In genomic region chr3:102215166-102215565, GRCh38 we compare ENCODE assay signal across 31 cellular contexts.
"Had no signal": no experiment of that assay in that cellular context is flagged by ENCODE, and none has a peak within 500 bp of the region (broad histone marks: within the 10 kb centered on the region; RNA-seq: fewer than 3 reads in every experiment).

No MANE protein-coding gene starts in this region.

- H3K36me3 ChIP-seq: neutrophil, ovary, right lobe of liver, sigmoid colon, suprapubic skin, tibial artery, transverse colon, upper lobe of right lung, uterus had no signal

- ATAC-seq: naive thymus-derived CD8-positive, alpha-beta T cell; natural killer cell treated with Interleukin-12 subunit alpha and Interleukin-12 subunit beta and Interleukin-15 and Interleukin-18, amount 100 ng/mL, for 72 hours; psoas muscle; right cardiac atrium; right lobe of liver; stimulated activated memory B cell treated with anti-CD40 and anti-IgM and Interleukin-4, amounts not matched to agents 10 μg/mL and 1 μg/mL and 100 μg/mL, for 72 hours; stimulated activated naive CD8-positive, alpha-beta T cell treated with anti-CD3 and anti-CD28 coated beads, Interleukin-15, amount 100 ng/mL, for 72 hours; stimulated activated naive CD8-positive, alpha-beta T cell treated with anti-CD3 and anti-CD28 coated beads, Interleukin-15, Interleukin-2, amounts not matched to agents 100 U/mL and 50 U/mL, for 24 hours; upper lobe of right lung had no signal

- H3K4me3 Mint-ChIP-seq: naive thymus-derived CD8-positive, alpha-beta T cell; natural killer cell treated with Interleukin-12 subunit alpha and Interleukin-12 subunit beta and Interleukin-15 and Interleukin-18, amount 100 ng/mL, for 72 hours; nephron progenitor cell; neural crest cell; stimulated activated memory B cell treated with anti-CD40 and anti-IgM and Interleukin-4, amounts not matched to agents 10 μg/mL and 1 μg/mL and 100 μg/mL, for 72 hours; stimulated activated naive CD8-positive, alpha-beta T cell treated with anti-CD3 and anti-CD28 coated beads, Interleukin-15, amount 100 ng/mL, for 72 hours; type B pancreatic cell had no signal

- H3K4me3 ChIP-seq: ovary, psoas muscle, right lobe of liver, sigmoid colon, suprapubic skin, testis, tibial artery, transverse colon, upper lobe of right lung, uterus had no signal

- H3K27ac ChIP-seq: neutrophil, ovary, parathyroid adenoma, psoas muscle, right lobe of liver, sigmoid colon, suprapubic skin, testis, tibial artery, transverse colon, upper lobe of right lung, uterus had no signal

- H3K9ac ChIP-seq: parathyroid adenoma had no signal

- H3K27me3 Mint-ChIP-seq: progenitor cell of endocrine pancreas; stimulated activated memory B cell treated with anti-CD40 and anti-IgM and Interleukin-4, amounts not matched to agents 10 μg/mL and 1 μg/mL and 100 μg/mL, for 72 hours; stimulated activated naive CD8-positive, alpha-beta T cell treated with anti-CD3 and anti-CD28 coated beads, Interleukin-15, amount 100 ng/mL, for 72 hours; type B pancreatic cell had no signal

- H3K27me3 ChIP-seq: neutrophil, ovary, right lobe of liver, sigmoid colon, suprapubic skin, testis, tibial artery, transverse colon, upper lobe of right lung, uterus had no signal

- H3K4me1 ChIP-seq: parathyroid adenoma, psoas muscle, right lobe of liver, sigmoid colon, suprapubic skin, testis, tibial artery, transverse colon, upper lobe of right lung, uterus had no signal

- H3K27ac Mint-ChIP-seq: naive thymus-derived CD8-positive, alpha-beta T cell; natural killer cell treated with Interleukin-12 subunit alpha and Interleukin-12 subunit beta and Interleukin-15 and Interleukin-18, amount 100 ng/mL, for 72 hours; nephron progenitor cell; progenitor cell of endocrine pancreas; stimulated activated memory B cell treated with anti-CD40 and anti-IgM and Interleukin-4, amounts not matched to agents 10 μg/mL and 1 μg/mL and 100 μg/mL, for 72 hours; stimulated activated naive CD8-positive, alpha-beta T cell treated with anti-CD3 and anti-CD28 coated beads, Interleukin-15, amount 100 ng/mL, for 72 hours; type B pancreatic cell had no signal

- H3K36me3 Mint-ChIP-seq: naive thymus-derived CD8-positive, alpha-beta T cell; natural killer cell treated with Interleukin-12 subunit alpha and Interleukin-12 subunit beta and Interleukin-15 and Interleukin-18, amount 100 ng/mL, for 72 hours; stimulated activated memory B cell treated with anti-CD40 and anti-IgM and Interleukin-4, amounts not matched to agents 10 μg/mL and 1 μg/mL and 100 μg/mL, for 72 hours had no signal

- H3K79me2 ChIP-seq: parathyroid adenoma had no signal

- H3K9me3 Mint-ChIP-seq: natural killer cell treated with Interleukin-12 subunit alpha and Interleukin-12 subunit beta and Interleukin-15 and Interleukin-18, amount 100 ng/mL, for 72 hours had no signal

- DNase-seq: naive thymus-derived CD8-positive, alpha-beta T cell; nephron progenitor cell; nucleus accumbens; ovary; posterior cingulate gyrus; psoas muscle; right cardiac atrium; right lobe of liver; sigmoid colon; small intestine; stimulated activated CD4-positive, alpha-beta T cell treated with anti-CD3 and anti-CD28 coated beads, Interleukin-15, amount 100 ng/mL, for 24 hours; stimulated activated CD4-positive, alpha-beta T cell treated with anti-CD3 and anti-CD28 coated beads, Interleukin-4, amount 100 ng/mL, for 1 hour; stimulated activated CD4-positive, alpha-beta T cell treated with anti-CD3 and anti-CD28 coated beads, Interleukin-4, amount 100 ng/mL, for 4 hours; stimulated activated CD8-positive, alpha-beta memory T cell treated with anti-CD3 and anti-CD28 coated beads, Interleukin-4, amount 100 ng/mL, for 48 hours; stimulated activated naive CD4-positive, alpha-beta T cell; stimulated activated naive CD8-positive, alpha-beta T cell treated with anti-CD3 and anti-CD28 coated beads, Interleukin-15, amount 100 ng/mL, for 72 hours; stimulated activated naive CD8-positive, alpha-beta T cell treated with anti-CD3 and anti-CD28 coated beads, Interleukin-15, Interleukin-2, amounts not matched to agents 100 U/mL and 50 U/mL, for 24 hours; substantia nigra; testis; tibial artery; transverse colon; upper lobe of right lung; uterus had no signal

- H2AFZ ChIP-seq: parathyroid adenoma had no signal

- H3K4me1 Mint-ChIP-seq: nephron progenitor cell; neural crest cell; stimulated activated naive CD8-positive, alpha-beta T cell treated with anti-CD3 and anti-CD28 coated beads, Interleukin-15, amount 100 ng/mL, for 72 hours had no signal

- H3K9me3 ChIP-seq: neutrophil, ovary, psoas muscle, right lobe of liver, suprapubic skin, testis, tibial artery, transverse colon, upper lobe of right lung, uterus had no signal
